ENCODE assay signal across 8 cellular contexts in genomic region chr12:77010637-77011548, GRCh38. TPM values are rescaled to one million over a fixed set of nuclear protein-coding genes. Genes with fewer than 3 reads are reported as not detected.
DNase-seq lines count a peak whose midpoint lies in the region; ATAC-seq and TF ChIP-seq lines count a peak whose summit lies in the region.

No MANE protein-coding gene starts in this region.

- no peak overlapping the region for H3K27ac ChIP-seq in ascending aorta

- H3K4me3 Mint-ChIP-seq in T-helper 17 cell = no peak overlapping the region

- H3K27ac Mint-ChIP-seq in T-helper 17 cell = no peak overlapping the region

- H3K4me3 ChIP-seq in ascending aorta (peak overlapping the region in 1 of 2 donors; percentile 30), skeletal muscle cell (ENCODE audit: low read depth, low read length) (no peak overlapping the region)

- TF ChIP-seq CTCF in ascending aorta (IDR thresholded peaks at IDR 0.05) = peak; percentile 43 to 96 (median 94)

- TF ChIP-seq POLR2A in GM18505 (IDR thresholded peaks at IDR 0.05; ENCODE audit: borderline replicate concordance, extremely low read depth, insufficient read depth, insufficient read length) = no peak

- peak; percentile 29 for DNase-seq in 8988T
- peak; percentile 76 for DNase-seq in NCI-H1694 (lab: John Stamatoyannopoulos, UW)
- peak; percentile 21 to 46 (median 27) for DNase-seq in T-helper 17 cell
- DNase-seq in ascending aorta (ENCODE audit: low spot score in 2 of 2) = peak in 1 of 2 donors; percentile 81
- peak; percentile 74 for DNase-seq in hepatic stellate cell (ENCODE audit: low spot score)
- DNase-seq in skeletal muscle cell (ENCODE audit: low read depth) = peak; percentile 32

- ATAC-seq in GM18505 (IDR thresholded peaks at IDR 0.05; ENCODE audit: unreplicated experiment) (peak; percentile 94), HG02938 (IDR thresholded peaks at IDR 0.05; ENCODE audit: unreplicated experiment) (peak; percentile 94), T-helper 17 cell (peak; percentile 85)

- no peaks in the 10 kb centered on the region for H3K9me3 ChIP-seq in T-helper 17 cell (ENCODE audit: control insufficient read depth, low read length, poor library complexity, severe bottlenecking)
- H3K9me3 ChIP-seq in ascending aorta = no peaks in the 10 kb centered on the region

- no peaks in the 10 kb centered on the region for H3K27me3 ChIP-seq in ascending aorta

- intact Hi-C loops in ascending aorta (cut with DNase I) = loop anchor here (2.0 kb wide), 1 partner anchor 388 kb away; no protein-coding TSS in a partner anchor

- no peaks in the 10 kb centered on the region for H3K36me3 Mint-ChIP-seq in T-helper 17 cell (ENCODE audit: low read depth)

- H3K27me3 Mint-ChIP-seq in T-helper 17 cell = peaks cover 26% of the 10 kb centered on the region

- H3K36me3 ChIP-seq in ascending aorta = no peaks in the 10 kb centered on the region

- no peaks in the 10 kb centered on the region for H3K4me1 ChIP-seq in ascending aorta

- peaks cover 2% of the 10 kb centered on the region for H3K4me1 Mint-ChIP-seq in T-helper 17 cell

RNA-seq across cellular contexts. Expression of gene E2F7, which starts 54.5 kb away (rescaled TPM):
- total RNA-seq in T-helper 17 cell (under 1 TPM; 0.10 to 0.42 TPM), ascending aorta (not detected)
